In the genomic region with DNA sequence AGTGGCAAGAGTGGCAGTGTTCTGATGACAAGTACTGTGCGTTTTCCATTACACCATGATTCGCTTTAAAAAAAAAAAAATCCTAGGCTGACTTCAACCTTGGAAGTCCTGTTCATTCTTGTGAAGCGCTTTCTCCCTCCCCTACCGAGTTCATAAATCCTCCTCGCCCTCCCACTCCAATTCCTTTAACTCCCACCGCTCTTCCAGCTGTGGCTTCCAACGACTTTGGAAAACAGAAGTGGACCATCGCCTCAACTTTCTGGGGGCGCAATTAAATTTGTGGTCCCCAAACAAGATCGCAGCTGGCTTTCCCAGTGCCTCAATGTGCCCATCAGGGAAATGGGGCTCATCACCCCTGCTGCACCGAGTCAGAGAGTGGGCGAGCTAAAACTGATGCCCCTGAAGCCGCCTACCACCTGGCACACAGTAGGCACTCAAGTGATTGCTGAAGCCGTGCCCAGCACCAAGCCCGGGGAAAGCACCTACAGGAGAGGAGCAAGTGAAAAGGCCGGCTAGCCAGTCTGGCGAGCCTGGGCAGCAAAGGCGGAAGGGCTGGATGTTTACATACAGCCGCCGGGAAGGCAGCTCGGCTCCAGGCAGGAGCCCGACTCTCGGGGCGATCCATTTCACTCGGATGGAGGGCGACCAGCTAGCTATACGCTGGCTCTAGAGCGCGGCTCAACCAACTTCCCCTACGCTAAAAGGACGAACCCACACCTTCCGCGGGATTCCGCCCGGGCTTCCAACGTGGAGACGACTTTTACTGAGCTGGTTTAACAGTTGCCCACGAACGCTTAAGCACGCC, we compare ENCODE assay signal across 8 cellular contexts. TPM values are rescaled to one million over a fixed set of nuclear protein-coding genes. Genes with fewer than 3 reads are reported as not detected.
DNase-seq lines count a peak whose midpoint lies in the region; ATAC-seq and TF ChIP-seq lines count a peak whose summit lies in the region.

No MANE protein-coding gene starts in this region.

- peaks cover 70% of the 10 kb centered on the region for H3K4me1 ChIP-seq in left ventricle myocardium inferior
- peaks cover 49% of the 10 kb centered on the region for H3K4me1 ChIP-seq in psoas muscle

- DNase-seq in AG08395 (ENCODE audit: low spot score) (peak; percentile 27), GM13977 (ENCODE audit: low spot score) (peak; percentile 55), NCI-H2029 treated with DMSO at 0.1 percent for 48 hours (lab: John Stamatoyannopoulos, UW) (peak; percentile 73), left ventricle myocardium inferior (peak; percentile 46), psoas muscle (peak; percentile 42 to 68), NCI-H446 treated with DMSO at 0.1 percent for 48 hours (lab: John Stamatoyannopoulos, UW) (no peak)
- peak; percentile 27 for DNase-seq in activated naive CD8-positive, alpha-beta T cell treated with anti-CD3 and anti-CD28 coated beads, Interleukin-2, amount 10 ng/mL, durations not matched to agents 7 days and 5 days

- H3K9me3 ChIP-seq in left ventricle myocardium inferior (replicated peaks) (no peaks in the 10 kb centered on the region), psoas muscle (no peaks in the 10 kb centered on the region)

- H3K36me3 Mint-ChIP-seq in activated naive CD8-positive, alpha-beta T cell treated with anti-CD3 and anti-CD28 coated beads, Interleukin-2, amount 10 ng/mL, durations not matched to agents 7 days and 5 days = no peaks in the 10 kb centered on the region

- peak overlapping the region; percentile 77 for H3K4me3 Mint-ChIP-seq in activated naive CD8-positive, alpha-beta T cell treated with anti-CD3 and anti-CD28 coated beads, Interleukin-2, amount 10 ng/mL, durations not matched to agents 7 days and 5 days

- H3K36me3 ChIP-seq in left ventricle myocardium inferior (no peaks in the 10 kb centered on the region), psoas muscle (ENCODE audit: insufficient read depth in 1 of 2, low read depth in 1 of 2) (no peaks in the 10 kb centered on the region)

- H3K4me1 Mint-ChIP-seq in activated naive CD8-positive, alpha-beta T cell treated with anti-CD3 and anti-CD28 coated beads, Interleukin-2, amount 10 ng/mL, durations not matched to agents 7 days and 5 days = peaks cover 9% of the 10 kb centered on the region

- peaks cover 50% of the 10 kb centered on the region for H3K27me3 Mint-ChIP-seq in activated naive CD8-positive, alpha-beta T cell treated with anti-CD3 and anti-CD28 coated beads, Interleukin-2, amount 10 ng/mL, durations not matched to agents 7 days and 5 days

- no peaks in the 10 kb centered on the region for H3K9me3 Mint-ChIP-seq in activated naive CD8-positive, alpha-beta T cell treated with anti-CD3 and anti-CD28 coated beads, Interleukin-2, amount 10 ng/mL, durations not matched to agents 7 days and 5 days

- H3K27me3 ChIP-seq in left ventricle myocardium inferior (ENCODE audit: low read depth) (no peaks in the 10 kb centered on the region), psoas muscle (ENCODE audit: insufficient read depth in 3 of 3, low read length in 2 of 3) (no peaks in the 10 kb centered on the region)

- no peak overlapping the region for H3K27ac Mint-ChIP-seq in activated naive CD8-positive, alpha-beta T cell treated with anti-CD3 and anti-CD28 coated beads, Interleukin-2, amount 10 ng/mL, durations not matched to agents 7 days and 5 days

- WGBS in psoas muscle, 3 donors = 2 to 3% (median 2%) methylated on average over 38 to 40 of the region's 40 CpGs

- TF ChIP-seq CTCF in GM13977 (IDR thresholded peaks at IDR 0.05; ENCODE audit: extremely low read depth, insufficient read depth, missing control alignments) (no peak), left ventricle myocardium inferior (IDR thresholded peaks at IDR 0.05; ENCODE audit: borderline replicate concordance) (no peak), psoas muscle (IDR thresholded peaks at IDR 0.05) (no peak)

- in situ Hi-C loops in GM13977 (cut with MboI; ENCODE audit: low pct_unique_long_range_greater_than_20kb, low sequenced_read_pairs, unreplicated experiment) = loop anchor here (25.0 kb wide), 3 partner anchors 891 to 1291 kb away; no protein-coding TSS in a partner anchor

- ATAC-seq in activated naive CD8-positive, alpha-beta T cell treated with anti-CD3 and anti-CD28 coated beads, Interleukin-2, amount 10 ng/mL, durations not matched to agents 7 days and 5 days (ENCODE audit: low read depth) = peak; percentile 22
- ATAC-seq in psoas muscle (peak; percentile 16 to 53 (median 42)), HG03135 (IDR thresholded peaks at IDR 0.05; ENCODE audit: unreplicated experiment) (no peak)

- POLR2A ChIA-PET in activated naive CD8-positive, alpha-beta T cell treated with anti-CD3 and anti-CD28 coated beads, Interleukin-2, amount 10 ng/mL, durations not matched to agents 7 days and 5 days (lab: Charles Lee) = no interaction called here

- peak overlapping the region; percentile 97 for H3K27ac ChIP-seq in left ventricle myocardium inferior (replicated peaks)
- peak overlapping the region; percentile 91 for H3K27ac ChIP-seq in psoas muscle

- peak overlapping the region; percentile 88 for H3K4me3 ChIP-seq in left ventricle myocardium inferior
- peak overlapping the region; percentile 90 for H3K4me3 ChIP-seq in psoas muscle

- intact Hi-C loops in left ventricle myocardium inferior (cut with micrococcal nuclease) = loop anchor here (10.0 kb wide), 2 partner anchors 63 to 383 kb away; no protein-coding TSS in a partner anchor
- intact Hi-C loops in psoas muscle (cut with DNase I) = loop anchor here in 1 of 2 donors (2.0 to 5.0 kb wide), 4 partner anchors 51 to 376 kb away; no protein-coding TSS in a partner anchor

RNA-seq across cellular contexts. Expression of a gene that starts 1.3 kb away (rescaled TPM):
- under 1 TPM; 0.48 to 0.50 TPM for total RNA-seq in activated naive CD8-positive, alpha-beta T cell treated with anti-CD3 and anti-CD28 coated beads, Interleukin-2, amount 10 ng/mL, durations not matched to agents 7 days and 5 days
- total RNA-seq in left ventricle myocardium inferior (101 TPM), psoas muscle (10 to 100 TPM; 35.5 to 51.0 (median 43.6) TPM)
- 10 to 100 TPM; 41.2 to 69.1 (median 46.3) TPM for polyA plus RNA-seq in psoas muscle

Comparison
In these comparisons a context has a peak if more than half of its experiments do, and no peak if none do; other contexts are left out.
1. RNA of a gene that starts 1.3 kb away (total RNA-seq): 101 TPM in left ventricle myocardium inferior (single experiment) and 35.5 to 51.0 TPM in psoas muscle; 0.48 to 0.50 TPM in activated naive CD8-positive, alpha-beta T cell treated with anti-CD3 and anti-CD28 coated beads, Interleukin-2, amount 10 ng/mL, durations not matched to agents 7 days and 5 days; every median in the first group is over 10 times any median in the second.